8 cellular contexts compared by ENCODE assay signal in genomic region chr2:96951125-96951654, GRCh38. TPM values are rescaled to one million over a fixed set of nuclear protein-coding genes. Genes with fewer than 3 reads are reported as not detected.
DNase-seq lines count a peak whose midpoint lies in the region; ATAC-seq and TF ChIP-seq lines count a peak whose summit lies in the region.

No MANE protein-coding gene starts in this region.

- H3K27me3 ChIP-seq in right cardiac atrium (ENCODE audit: control insufficient read depth, insufficient read depth): no peaks in the 10 kb centered on the region

- H3K4me3 ChIP-seq in right cardiac atrium (ENCODE audit: low read length) (no peak overlapping the region), retinal pigment epithelial cell (ENCODE audit: low read length) (no peak overlapping the region)

- H3K36me3 Mint-ChIP-seq in T-helper 17 cell (ENCODE audit: low read depth): no peaks in the 10 kb centered on the region

- H3K4me1 Mint-ChIP-seq in T-helper 17 cell: peaks cover 19% of the 10 kb centered on the region

- intact Hi-C loops in right cardiac atrium (cut with DNase I): loop anchor here in 3 of 4 donors (2.0 to 5.0 kb wide), 3 partner anchors 79 to 94 kb away; partner anchors contain the start of genes ANKRD39 (in 3 of the 3) and SEMA4C (in 1 of the 3)

- H3K9me3 ChIP-seq in T-helper 17 cell (ENCODE audit: control insufficient read depth, low read length, poor library complexity, severe bottlenecking) (no peaks in the 10 kb centered on the region), right cardiac atrium (ENCODE audit: control insufficient read depth, low read length) (no peaks in the 10 kb centered on the region)

- no peak overlapping the region for H3K27ac Mint-ChIP-seq in T-helper 17 cell

- in situ Hi-C loops in ACHN (cut with HindIII; ENCODE audit: low pct_ligation_motif_present, low pct_unique_long_range_greater_than_20kb, low sequenced_read_pairs): no loop called here

- DNase-seq in ACHN (peak; percentile 65), NCI-H1436 treated with DMSO at 0.1 percent for 48 hours (lab: John Stamatoyannopoulos, UW) (peak; percentile 34), T-helper 17 cell (peak; percentile 61 to 75 (median 65)), amygdala (lab: John Stamatoyannopoulos, UW) (peak in 52 of 56 donors; percentile 22 to 87 (median 67)), right cardiac atrium (peak; percentile 67 to 89 (median 89)), retinal pigment epithelial cell (ENCODE audit: low read depth) (no peak)

- H3K4me3 Mint-ChIP-seq in T-helper 17 cell: no peak overlapping the region

- H3K4me1 ChIP-seq in right cardiac atrium (ENCODE audit: control insufficient read depth, insufficient read depth, low read length): peaks cover 7% of the 10 kb centered on the region

- WGBS in right cardiac atrium: 33% methylated on average over 16 of the region's 16 CpGs

- TF ChIP-seq CTCF in retinal pigment epithelial cell (conservative IDR thresholded peaks at IDR 0.05; ENCODE audit: low read depth, low read length): peak; percentile 91

- no peak overlapping the region for H3K27ac ChIP-seq in right cardiac atrium (ENCODE audit: low read length)

- ATAC-seq in GM19023 (IDR thresholded peaks at IDR 0.05; ENCODE audit: unreplicated experiment): peak; percentile 51
- peak; percentile 95 for ATAC-seq in T-helper 17 cell
- ATAC-seq in right cardiac atrium: peak; percentile 79 to 80
- ATAC-seq in GM21528 (IDR thresholded peaks at IDR 0.05; ENCODE audit: low FRiP score, unreplicated experiment): no peak

- H3K27me3 Mint-ChIP-seq in T-helper 17 cell: no peaks in the 10 kb centered on the region

RNA-seq across cellular contexts. Expression of gene FAM178B, which starts 35.2 kb away (rescaled TPM):
- total RNA-seq in T-helper 17 cell: not detected
- under 1 TPM in 2 of 4 donors, not detected in 2; 0.49 to 0.85 TPM for total RNA-seq in right cardiac atrium
- 0.86 TPM for polyA plus RNA-seq in right cardiac atrium
